In the genomic region with DNA sequence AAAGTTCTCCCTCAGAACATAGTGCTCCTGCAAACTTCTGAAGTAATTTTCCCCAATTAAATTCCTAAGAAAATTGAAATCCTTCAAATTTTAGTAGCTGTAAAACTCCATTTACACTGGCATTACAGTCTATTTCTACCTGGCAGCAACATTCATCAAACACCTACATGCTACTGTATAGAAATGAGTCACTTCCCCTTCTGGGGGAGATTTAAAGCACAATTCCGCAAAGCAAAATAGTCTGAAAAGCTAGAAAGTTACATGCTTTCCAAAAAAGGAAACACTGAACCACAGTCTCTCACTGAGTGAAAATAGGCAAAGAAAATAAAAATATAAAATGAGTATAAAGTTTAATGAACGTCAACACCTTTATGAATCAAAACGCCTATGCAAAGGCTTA, we compare ENCODE assay signal across 10 cellular contexts.
DNase-seq lines count a peak whose midpoint lies in the region; ATAC-seq and TF ChIP-seq lines count a peak whose summit lies in the region.
"Had no signal": no experiment of that assay in that cellular context is flagged by ENCODE, and none has a peak within 500 bp of the region (broad histone marks: within the 10 kb centered on the region; RNA-seq: fewer than 3 reads in every experiment).

No MANE protein-coding gene starts in this region.

- no peak for TF ChIP-seq CTCF in GM06990 (IDR thresholded peaks at IDR 0.05; ENCODE audit: insufficient read depth, low read length, poor library complexity, severe bottlenecking)

- DNase-seq in GM06990 (ENCODE audit: extremely low read depth, insufficient read length) (peak; percentile 9), foreskin melanocyte (no peak), AG08395 (ENCODE audit: low spot score) (no peak), middle frontal gyrus (ENCODE audit: extremely low spot score, low spot score) (no peak)
- no peak for DNase-seq in effector CD8-positive, alpha-beta T cell (lab: John Stamatoyannopoulos, UW)
- DNase-seq: NCI-H2107 had no signal

- no peaks in the 10 kb centered on the region for H3K27me3 ChIP-seq in GM06990 (replicated peaks; ENCODE audit: control insufficient read depth, insufficient read depth, low read length)

- ATAC-seq in GM19043 (IDR thresholded peaks at IDR 0.05; ENCODE audit: low read depth, unreplicated experiment): peak; percentile 98
- ATAC-seq in HG02642 (IDR thresholded peaks at IDR 0.05; ENCODE audit: poor library complexity, unreplicated experiment): peak; percentile 93
- peak; percentile 97 for ATAC-seq in HG03460 (IDR thresholded peaks at IDR 0.05; ENCODE audit: unreplicated experiment)

- no peaks in the 10 kb centered on the region for H3K36me3 ChIP-seq in GM06990 (ENCODE audit: control insufficient read depth, insufficient read depth, low read length)
- H3K36me3 ChIP-seq: breast epithelium had no signal

- H3K4me3 ChIP-seq in GM06990 (replicated peaks; ENCODE audit: low read depth, low read length): no peak overlapping the region
- H3K4me3 ChIP-seq: breast epithelium had no signal
